Comparison of ENCODE assay signal across 17 cellular contexts in genomic region chr17:6098050-6098449, GRCh38. TPM values are rescaled to one million over a fixed set of nuclear protein-coding genes. Genes with fewer than 3 reads are reported as not detected.
"Had no signal": no experiment of that assay in that cellular context is flagged by ENCODE, and none has a peak within 500 bp of the region (broad histone marks: within the 10 kb centered on the region; RNA-seq: fewer than 3 reads in every experiment).

No MANE protein-coding gene starts in this region.

- H3K4me1 ChIP-seq: tibial artery had no signal

- ATAC-seq: activated CD8-positive, alpha-beta T cell treated with anti-CD3 and anti-CD28 coated beads, Interleukin-2, amount 10 ng/mL, durations not matched to agents 7 days and 5 days; activated naive CD8-positive, alpha-beta T cell treated with anti-CD3 and anti-CD28 coated beads, Interleukin-2, amount 50 U/mL, for 24 hours; left colon; natural killer cell treated with Interleukin-12 subunit alpha and Interleukin-12 subunit beta and Interleukin-15 and Interleukin-18, amount 100 ng/mL, for 72 hours; stimulated activated memory B cell treated with anti-CD40 and anti-IgM and Interleukin-4, amounts not matched to agents 10 μg/mL and 1 μg/mL and 100 μg/mL, for 72 hours had no signal

- DNase-seq: activated CD4-positive, alpha-beta T cell treated with anti-CD3 and anti-CD28 coated beads for 48 hours; activated CD8-positive, alpha-beta memory T cell treated with anti-CD3 and anti-CD28 coated beads, Interleukin-2, amount 50 U/mL, for 48 hours; activated CD8-positive, alpha-beta T cell treated with anti-CD3 and anti-CD28 coated beads, Interleukin-2, amount 10 ng/mL, durations not matched to agents 7 days and 5 days; activated naive CD8-positive, alpha-beta T cell treated with anti-CD3 and anti-CD28 coated beads, Interleukin-2, amount 50 U/mL, for 24 hours; effector CD8-positive, alpha-beta T cell; left colon; mesenchymal stem cell; T-helper 1 cell had no signal

- H3K27me3 ChIP-seq: tibial artery had no signal

- H3K36me3 ChIP-seq: cardiac muscle cell had no signal

- H3K9me3 ChIP-seq: tibial artery had no signal

- FAIRE-seq: astrocyte had no signal

- H3K27ac ChIP-seq: cardiac muscle cell, epithelial cell of prostate, tibial artery had no signal

- H3K4me3 ChIP-seq: cardiac muscle cell, coronary artery, skin epidermis, tibial artery had no signal

RNA-seq across cellular contexts. Expression of gene WSCD1, which starts 27.9 kb away (rescaled TPM):
- total RNA-seq: activated CD8-positive, alpha-beta T cell treated with anti-CD3 and anti-CD28 coated beads, Interleukin-2, amount 10 ng/mL, durations not matched to agents 7 days and 5 days; osteoblast had no signal
